ENCODE assay signal across 1 cellular context in genomic region chr11:96144553-96144952, GRCh38.
TF ChIP-seq lines count a peak whose summit lies in the region.

No MANE protein-coding gene starts in this region.

TF ChIP-seq in SK-N-SH, 30 proteins besides CTCF, POLR2A, EP300 and RAD21:
- no peak for TF ChIP-seq USF2 (IDR thresholded peaks at IDR 0.05; ENCODE audit: borderline replicate concordance, low read depth, low read length)
- TF ChIP-seq PBX3 (IDR thresholded peaks at IDR 0.05) = 0 out of 2 replicates have a peak, but pooled peaks have one; percentile 26
- no peak for TF ChIP-seq FOSL2 (IDR thresholded peaks at IDR 0.05; ENCODE audit: borderline replicate concordance, low read depth)
- 0 out of 2 replicates have a peak, but pooled peaks have one; percentile 27 for TF ChIP-seq NFIC (IDR thresholded peaks at IDR 0.05; ENCODE audit: borderline replicate concordance)
- TF ChIP-seq MEF2A (IDR thresholded peaks at IDR 0.05; ENCODE audit: borderline replicate concordance, low read depth) = no peak
- TF ChIP-seq GATA2 (CRISPR knock-in tag; IDR thresholded peaks at IDR 0.05) = no peak
- peak; percentile 56; the same call in 1 of the 2 replicates for TF ChIP-seq TCF12 (IDR thresholded peaks at IDR 0.05)
